ENCODE assay signal across 1 cellular context in the genomic region with DNA sequence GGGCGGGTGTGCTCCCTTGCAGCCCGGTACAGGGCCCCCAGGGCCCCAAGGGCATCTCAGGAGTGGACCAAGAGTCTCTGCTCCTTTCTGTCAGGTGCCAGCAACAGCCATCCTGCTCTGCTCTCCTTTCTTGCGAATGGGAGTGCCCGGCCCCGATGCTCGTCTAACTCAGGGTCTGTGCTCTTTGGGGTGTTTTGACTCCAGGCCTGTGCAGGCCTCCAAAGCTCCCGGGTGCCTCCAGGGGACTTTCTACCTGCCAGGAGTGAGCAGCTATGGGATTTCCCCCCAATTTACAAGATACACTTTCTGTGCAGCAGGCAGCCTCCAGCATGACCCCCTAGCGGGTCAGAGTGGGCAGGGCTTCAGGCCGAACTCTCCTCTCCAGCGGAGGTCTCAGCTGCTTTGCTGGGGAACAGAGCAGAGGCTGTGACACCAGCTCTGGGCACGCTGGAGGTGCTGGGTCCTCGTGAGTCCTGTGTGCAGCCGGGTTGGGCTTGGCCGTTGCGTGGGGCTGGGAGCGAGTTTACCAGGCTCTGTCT.
TF ChIP-seq lines count a peak whose summit lies in the region.

No MANE protein-coding gene starts in this region.

TF ChIP-seq in GM12878, 131 proteins besides CTCF, POLR2A, EP300 and RAD21:
- no peak for TF ChIP-seq IRF4 (IDR thresholded peaks at IDR 0.05; ENCODE audit: low read depth, low read length)
- TF ChIP-seq TAF1 (IDR thresholded peaks at IDR 0.05; ENCODE audit: borderline replicate concordance, low read depth, low read length): no peak
- TF ChIP-seq EZH2 (IDR thresholded peaks at IDR 0.05; ENCODE audit: borderline replicate concordance, control insufficient read depth, low read depth, low read length): no peak
- TF ChIP-seq, protein P1, sequence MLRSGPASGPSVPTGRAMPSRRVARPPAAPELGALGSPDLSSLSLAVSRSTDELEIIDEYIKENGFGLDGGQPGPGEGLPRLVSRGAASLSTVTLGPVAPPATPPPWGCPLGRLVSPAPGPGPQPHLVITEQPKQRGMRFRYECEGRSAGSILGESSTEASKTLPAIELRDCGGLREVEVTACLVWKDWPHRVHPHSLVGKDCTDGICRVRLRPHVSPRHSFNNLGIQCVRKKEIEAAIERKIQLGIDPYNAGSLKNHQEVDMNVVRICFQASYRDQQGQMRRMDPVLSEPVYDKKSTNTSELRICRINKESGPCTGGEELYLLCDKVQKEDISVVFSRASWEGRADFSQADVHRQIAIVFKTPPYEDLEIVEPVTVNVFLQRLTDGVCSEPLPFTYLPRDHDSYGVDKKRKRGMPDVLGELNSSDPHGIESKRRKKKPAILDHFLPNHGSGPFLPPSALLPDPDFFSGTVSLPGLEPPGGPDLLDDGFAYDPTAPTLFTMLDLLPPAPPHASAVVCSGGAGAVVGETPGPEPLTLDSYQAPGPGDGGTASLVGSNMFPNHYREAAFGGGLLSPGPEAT (IDR thresholded peaks at IDR 0.05; ENCODE audit: low read depth): no peak
- TF ChIP-seq HDGF (IDR thresholded peaks at IDR 0.05): no peak
- no peak for TF ChIP-seq WRNIP1 (IDR thresholded peaks at IDR 0.05; ENCODE audit: borderline replicate concordance, low read depth, low read length)
- TF ChIP-seq PML (IDR thresholded peaks at IDR 0.05; ENCODE audit: low read length): no peak
- no peak for TF ChIP-seq NRF1 (conservative IDR thresholded peaks at IDR 0.05; ENCODE audit: low read depth, low read length)
- TF ChIP-seq SMC3 (IDR thresholded peaks at IDR 0.05; ENCODE audit: borderline replicate concordance, low read length): no peak
- TF ChIP-seq ETV6 (conservative IDR thresholded peaks at IDR 0.05 in 1 of 2, IDR thresholded peaks at IDR 0.05 in 1 of 2; ENCODE audit: borderline replicate concordance in 1 of 2, low read depth in 1 of 2): no peak
- TF ChIP-seq, protein P2, sequence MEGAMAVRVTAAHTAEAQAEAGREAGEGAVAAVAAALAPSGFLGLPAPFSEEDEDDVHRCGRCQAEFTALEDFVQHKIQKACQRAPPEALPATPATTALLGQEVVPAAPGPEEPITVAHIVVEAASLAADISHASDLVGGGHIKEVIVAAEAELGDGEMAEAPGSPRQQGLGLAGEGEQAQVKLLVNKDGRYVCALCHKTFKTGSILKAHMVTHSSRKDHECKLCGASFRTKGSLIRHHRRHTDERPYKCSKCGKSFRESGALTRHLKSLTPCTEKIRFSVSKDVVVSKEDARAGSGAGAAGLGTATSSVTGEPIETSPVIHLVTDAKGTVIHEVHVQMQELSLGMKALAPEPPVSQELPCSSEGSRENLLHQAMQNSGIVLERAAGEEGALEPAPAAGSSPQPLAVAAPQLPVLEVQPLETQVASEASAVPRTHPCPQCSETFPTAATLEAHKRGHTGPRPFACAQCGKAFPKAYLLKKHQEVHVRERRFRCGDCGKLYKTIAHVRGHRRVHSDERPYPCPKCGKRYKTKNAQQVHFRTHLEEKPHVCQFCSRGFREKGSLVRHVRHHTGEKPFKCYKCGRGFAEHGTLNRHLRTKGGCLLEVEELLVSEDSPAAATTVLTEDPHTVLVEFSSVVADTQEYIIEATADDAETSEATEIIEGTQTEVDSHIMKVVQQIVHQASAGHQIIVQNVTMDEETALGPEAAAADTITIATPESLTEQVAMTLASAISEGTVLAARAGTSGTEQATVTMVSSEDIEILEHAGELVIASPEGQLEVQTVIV (IDR thresholded peaks at IDR 0.05; ENCODE audit: borderline replicate concordance, partially characterized antibody): no peak
- no peak for TF ChIP-seq NR2C2 (IDR thresholded peaks at IDR 0.05; ENCODE audit: borderline replicate concordance, control insufficient read depth, insufficient read length, low read depth)
- no peak for TF ChIP-seq KLF5 (IDR thresholded peaks at IDR 0.05; ENCODE audit: partially characterized antibody)
- TF ChIP-seq, protein P3, sequence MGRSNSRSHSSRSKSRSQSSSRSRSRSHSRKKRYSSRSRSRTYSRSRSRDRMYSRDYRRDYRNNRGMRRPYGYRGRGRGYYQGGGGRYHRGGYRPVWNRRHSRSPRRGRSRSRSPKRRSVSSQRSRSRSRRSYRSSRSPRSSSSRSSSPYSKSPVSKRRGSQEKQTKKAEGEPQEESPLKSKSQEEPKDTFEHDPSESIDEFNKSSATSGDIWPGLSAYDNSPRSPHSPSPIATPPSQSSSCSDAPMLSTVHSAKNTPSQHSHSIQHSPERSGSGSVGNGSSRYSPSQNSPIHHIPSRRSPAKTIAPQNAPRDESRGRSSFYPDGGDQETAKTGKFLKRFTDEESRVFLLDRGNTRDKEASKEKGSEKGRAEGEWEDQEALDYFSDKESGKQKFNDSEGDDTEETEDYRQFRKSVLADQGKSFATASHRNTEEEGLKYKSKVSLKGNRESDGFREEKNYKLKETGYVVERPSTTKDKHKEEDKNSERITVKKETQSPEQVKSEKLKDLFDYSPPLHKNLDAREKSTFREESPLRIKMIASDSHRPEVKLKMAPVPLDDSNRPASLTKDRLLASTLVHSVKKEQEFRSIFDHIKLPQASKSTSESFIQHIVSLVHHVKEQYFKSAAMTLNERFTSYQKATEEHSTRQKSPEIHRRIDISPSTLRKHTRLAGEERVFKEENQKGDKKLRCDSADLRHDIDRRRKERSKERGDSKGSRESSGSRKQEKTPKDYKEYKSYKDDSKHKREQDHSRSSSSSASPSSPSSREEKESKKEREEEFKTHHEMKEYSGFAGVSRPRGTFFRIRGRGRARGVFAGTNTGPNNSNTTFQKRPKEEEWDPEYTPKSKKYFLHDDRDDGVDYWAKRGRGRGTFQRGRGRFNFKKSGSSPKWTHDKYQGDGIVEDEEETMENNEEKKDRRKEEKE (IDR thresholded peaks at IDR 0.05): no peak
- no peak for TF ChIP-seq HCFC1 (IDR thresholded peaks at IDR 0.05; ENCODE audit: low read length)
- TF ChIP-seq JUNB (IDR thresholded peaks at IDR 0.05): no peak
- no peak for TF ChIP-seq MTA3 (IDR thresholded peaks at IDR 0.05; ENCODE audit: borderline replicate concordance, low read length)
- TF ChIP-seq SRF (IDR thresholded peaks at IDR 0.05; ENCODE audit: low read depth in 2 of 2, low read length in 2 of 2): no peak
- TF ChIP-seq, protein P4, sequence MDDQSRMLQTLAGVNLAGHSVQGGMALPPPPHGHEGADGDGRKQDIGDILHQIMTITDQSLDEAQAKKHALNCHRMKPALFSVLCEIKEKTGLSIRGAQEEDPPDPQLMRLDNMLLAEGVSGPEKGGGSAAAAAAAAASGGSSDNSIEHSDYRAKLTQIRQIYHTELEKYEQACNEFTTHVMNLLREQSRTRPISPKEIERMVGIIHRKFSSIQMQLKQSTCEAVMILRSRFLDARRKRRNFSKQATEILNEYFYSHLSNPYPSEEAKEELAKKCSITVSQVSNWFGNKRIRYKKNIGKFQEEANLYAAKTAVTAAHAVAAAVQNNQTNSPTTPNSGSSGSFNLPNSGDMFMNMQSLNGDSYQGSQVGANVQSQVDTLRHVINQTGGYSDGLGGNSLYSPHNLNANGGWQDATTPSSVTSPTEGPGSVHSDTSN (IDR thresholded peaks at IDR 0.05; ENCODE audit: insufficient replicate concordance, low read depth, low read length): no peak
